ENCODE assay signal across 16 cellular contexts in genomic region chr5:148776261-148776660, GRCh38.
"Had no signal": no experiment of that assay in that cellular context is flagged by ENCODE, and none has a peak within 500 bp of the region (broad histone marks: within the 10 kb centered on the region; RNA-seq: fewer than 3 reads in every experiment).

No MANE protein-coding gene starts in this region.

- H3K27ac ChIP-seq: breast epithelium, colonic mucosa, dorsolateral prefrontal cortex, left ventricle myocardium inferior, prostate gland, spleen, testis had no signal

- H3K27ac Mint-ChIP-seq: activated naive CD8-positive, alpha-beta T cell treated with anti-CD3 and anti-CD28 coated beads for 36 hours; effector memory CD8-positive, alpha-beta T cell; natural killer cell; T-helper 17 cell; type B pancreatic cell had no signal

- ATAC-seq: effector memory CD8-positive, alpha-beta T cell; natural killer cell; T-helper 17 cell had no signal

- H3K36me3 Mint-ChIP-seq: activated naive CD8-positive, alpha-beta T cell treated with anti-CD3 and anti-CD28 coated beads for 36 hours; natural killer cell; type B pancreatic cell had no signal

- H3K9me3 ChIP-seq: breast epithelium, colonic mucosa, left ventricle myocardium inferior, prostate gland, spleen, testis had no signal

- H3K27me3 ChIP-seq: breast epithelium, colonic mucosa, spleen, testis had no signal

- H3K4me3 Mint-ChIP-seq: activated naive CD8-positive, alpha-beta T cell treated with anti-CD3 and anti-CD28 coated beads for 36 hours; effector memory CD8-positive, alpha-beta T cell; natural killer cell; T-helper 17 cell; type B pancreatic cell had no signal

- DNase-seq: activated CD4-positive, alpha-beta T cell treated with anti-CD3 and anti-CD28 coated beads, Interleukin-2, amount 50 U/mL, for 48 hours; activated CD4-positive, CD25-positive, alpha-beta regulatory T cell; activated naive CD8-positive, alpha-beta T cell treated with anti-CD3 and anti-CD28 coated beads for 36 hours; colonic mucosa; dorsolateral prefrontal cortex; effector memory CD8-positive, alpha-beta T cell; left ventricle myocardium inferior; midbrain; natural killer cell; spleen; stimulated activated naive CD4-positive, alpha-beta T cell; T-helper 17 cell; testis had no signal

- H3K36me3 ChIP-seq: breast epithelium, colonic mucosa, left ventricle myocardium inferior, prostate gland, spleen had no signal

- H3K4me3 ChIP-seq: breast epithelium, colonic mucosa, dorsolateral prefrontal cortex, left ventricle myocardium inferior, prostate gland, spleen, testis had no signal

- H3K4me1 ChIP-seq: breast epithelium, colonic mucosa, left ventricle myocardium inferior, prostate gland, testis had no signal

- H3K9me3 Mint-ChIP-seq: activated naive CD8-positive, alpha-beta T cell treated with anti-CD3 and anti-CD28 coated beads for 36 hours; effector memory CD8-positive, alpha-beta T cell; natural killer cell; type B pancreatic cell had no signal
